Comparison of ENCODE assay signal across 8 cellular contexts in the genomic region with DNA sequence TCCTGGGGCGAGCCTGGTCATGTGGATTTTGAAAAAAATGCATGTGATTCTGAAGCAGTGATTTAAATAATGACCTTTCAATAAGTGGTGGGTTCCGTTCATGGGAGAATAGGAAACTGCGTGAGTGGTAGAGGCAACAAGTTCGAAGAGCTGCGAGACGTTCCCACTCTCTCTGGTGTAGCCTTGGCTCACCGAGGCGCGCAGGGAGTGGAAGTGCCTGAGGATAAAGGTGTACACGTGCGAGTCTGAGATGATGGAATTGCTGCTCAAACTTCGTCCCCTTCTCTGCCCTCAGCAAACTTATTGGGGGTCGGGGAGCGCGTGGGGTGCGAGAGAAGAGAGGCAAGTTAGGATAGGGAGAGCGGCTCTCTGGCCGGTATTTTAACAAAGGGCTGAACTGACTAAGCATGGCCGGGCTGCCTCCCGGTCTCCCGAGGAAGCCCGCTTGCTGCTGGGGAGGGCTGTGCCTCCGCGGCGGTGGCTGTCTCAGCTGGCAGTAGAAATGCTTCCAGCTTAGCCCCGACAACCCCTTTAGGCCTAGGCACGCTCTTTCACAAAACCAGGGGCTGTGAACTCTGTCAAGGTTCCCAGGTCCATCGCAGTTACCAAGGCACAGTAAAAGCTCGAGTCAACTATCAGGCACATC. TPM values are rescaled to one million over a fixed set of nuclear protein-coding genes. Genes with fewer than 3 reads are reported as not detected.
DNase-seq lines count a peak whose midpoint lies in the region; ATAC-seq, FAIRE-seq and TF ChIP-seq lines count a peak whose summit lies in the region.

No MANE protein-coding gene starts in this region.

- peak overlapping the region; percentile 91 to 95 (median 93) for H3K4me3 Mint-ChIP-seq in immature natural killer cell

- no peak for TF ChIP-seq RAD21 in GM12878 (IDR thresholded peaks at IDR 0.05; ENCODE audit: insufficient read depth, low read depth, low read length)

- H3K79me2 ChIP-seq in GM12878 (ENCODE audit: control insufficient read depth, insufficient read depth, low read length): peaks cover 49% of the 10 kb centered on the region

- TF ChIP-seq POLR2A in GM19099 (IDR thresholded peaks at IDR 0.05; ENCODE audit: extremely low read depth, insufficient read length, low read depth) (peak; percentile 31), GM12878 (IDR thresholded peaks at IDR 0.05; ENCODE audit: low read depth, low read length) (peak; percentile 52)

- peak overlapping the region; percentile 61 for H3K4me2 ChIP-seq in GM12878 (ENCODE audit: control insufficient read depth, insufficient read depth)

- no peaks in the 10 kb centered on the region; the same call in 1 of the 2 replicates for H3K4me1 ChIP-seq in GM12878 (ENCODE audit: control insufficient read depth, insufficient read depth, low read length)

- H3K36me3 ChIP-seq in GM12878 (ENCODE audit: control insufficient read depth in 2 of 2, insufficient read depth in 2 of 2, low read length in 1 of 2): peaks cover 0 to 3% of the 10 kb centered on the region in 2 experiments; a peak in 2 of 4 replicates

- H3K27ac Mint-ChIP-seq in immature natural killer cell: peak overlapping the region; percentile 95 to 100 (median 98)

- BruUV-seq in GM12878 (replicated peaks; lab: Mats Ljungman, UMichigan): TSS peak; percentile 99

- H3K9me3 ChIP-seq in GM12878 (replicated peaks; ENCODE audit: control insufficient read depth, insufficient read depth, low read length): no peaks in the 10 kb centered on the region

- no peaks in the 10 kb centered on the region for H4K20me1 ChIP-seq in GM12878 (ENCODE audit: control insufficient read depth, insufficient read depth)

- SMC1A ChIA-PET in GM12878 (lab: Charles Lee; ENCODE audit: uncharacterized antibody, unreplicated experiment): interaction anchor here (0.6 to 3.2 kb wide), 10 partner anchors 12 to 138 kb away, joined by 3 to 16 read pairs (median 3); a partner anchor contains a TSS

- peaks cover 6 to 9% (median 8%) of the 10 kb centered on the region in 3 donors for H3K27me3 Mint-ChIP-seq in immature natural killer cell (ENCODE audit: low read depth in 3 of 3)

- no peak for FAIRE-seq in GM12878 (lab: Jason Lieb, UNC)

- H3K27ac ChIP-seq in C4-2B (peak overlapping the region; percentile 95), GM12878 (ENCODE audit: control insufficient read depth, insufficient read depth) (peak overlapping the region; percentile 94)

- ATAC-seq in HG03196 (IDR thresholded peaks at IDR 0.05; ENCODE audit: unreplicated experiment) (peak; percentile 12), GM12878 (peak; percentile 46)

- peak overlapping the region; percentile 81 for H3K4me3 ChIP-seq in GM12878

- peak overlapping the region; percentile 93 for H3K9ac ChIP-seq in GM12878 (ENCODE audit: control insufficient read depth, insufficient read depth, low read length)

- intact Hi-C loops in GM12878 (cut with micrococcal nuclease; ENCODE audit: unreplicated experiment): loop anchor here (2.0 to 5.0 kb wide), 4 partner anchors 33 to 296 kb away; a partner anchor contains a TSS

- TF ChIP-seq CTCF in C4-2B (conservative IDR thresholded peaks at IDR 0.05) (no peak), GM12878 (IDR thresholded peaks at IDR 0.05 in 2 of 3, conservative IDR thresholded peaks at IDR 0.05 in 1 of 3; ENCODE audit: control insufficient read depth in 2 of 3, extremely low read depth in 1 of 3, insufficient read depth in 1 of 3, low read depth in 3 of 3, low read length in 3 of 3) (no peak)

- TF ChIP-seq EP300 in GM12878 (IDR thresholded peaks at IDR 0.05; ENCODE audit: borderline replicate concordance in 1 of 2, control insufficient read depth in 1 of 2, low read depth in 2 of 2, low read length in 2 of 2): no peak

- peaks cover 36 to 54% of the 10 kb centered on the region in 2 donors for H3K4me1 Mint-ChIP-seq in immature natural killer cell

- POLR2A ChIA-PET in GM12878 (lab: Charles Lee): interaction anchor here (0.6 to 6.0 kb wide), 14 partner anchors 9 to 883 kb away, joined by 3 to 90 read pairs (median 3); a partner anchor contains a TSS

- 2% methylated on average over 27 of the region's 29 CpGs for WGBS in GM12878 (ENCODE audit: insufficient coverage, insufficient replicate concordance, low lambda C conversion rate, missing lambda C conversion rate)

- peaks cover 0 to 4% (median 4%) of the 10 kb centered on the region in 3 donors for H3K36me3 Mint-ChIP-seq in immature natural killer cell

- H2AFZ ChIP-seq in GM12878 (ENCODE audit: control insufficient read depth, low read depth, low read length): peak overlapping the region; percentile 71

- peak; percentile 9 for DNase-seq in T follicular helper cell (ENCODE audit: low read depth)
- DNase-seq in GM12878 (ENCODE audit: low read depth, low spot score): no peak
- DNase-seq in immature natural killer cell: no peak
- peak; percentile 5 to 12 for DNase-seq in stimulated activated CD4-positive, alpha-beta T cell treated with anti-CD3 and anti-CD28 coated beads, Interleukin-15, amount 100 ng/mL, for 1 hour (ENCODE audit: low read depth in 1 of 2, low spot score in 1 of 2)
- DNase-seq in KBM-7: no peak

- no peaks in the 10 kb centered on the region for H3K9me3 Mint-ChIP-seq in immature natural killer cell

- no peaks in the 10 kb centered on the region for H3K27me3 ChIP-seq in GM12878 (replicated peaks in 1 of 2; ENCODE audit: control insufficient read depth in 2 of 2, insufficient read depth in 2 of 2, low read length in 1 of 2)

- CTCF ChIA-PET in GM12878 (lab: Yijun Ruan, JAX): interaction anchor here (0.7 to 5.3 kb wide), 4 partner anchors 23 to 598 kb away, joined by 3 to 33 read pairs (median 4); a partner anchor contains a TSS

- RAD21 ChIA-PET in GM12878 (lab: Charles Lee; ENCODE audit: unreplicated experiment): interaction anchor here (0.8 to 3.0 kb wide), 6 partner anchors 11 to 76 kb away, joined by 3 to 19 read pairs (median 6); a partner anchor contains a TSS

- in situ Hi-C loops in GM12878 (cut with MboI) (no loop called here), KBM-7 (cut with MboI; ENCODE audit: low pct_unique_long_range_greater_than_20kb, low sequenced_read_pairs) (no loop called here)

RNA-seq across cellular contexts. Expression of a gene that starts 0.9 kb away (rescaled TPM):
- 202 and 205 TPM in 2 replicates for total RNA-seq in GM12878 (2013; cell fraction: nucleolus; rRNA removed)
- total RNA-seq in GM12878 (2014; rRNA removed) (139 and 141 TPM in 2 replicates), GM12878 (2014; rRNA removed; fragmentation: Illumina TruSeq; extraction: Trizol) (92.0 and 94.7 TPM in 2 replicates), GM12878 (2021) (112 and 114 TPM in 2 replicates)
- polyA plus RNA-seq in GM12878 (2011; ENCODE audit: low read depth): 112 TPM
- polyA plus RNA-seq in GM12878 (2011; rRNA removed) (152 and 188 TPM in 2 replicates), GM12878 (2014; fragmentation: Illumina TruSeq; extraction: Trizol) (124 and 151 TPM in 2 replicates), GM12878 (2014; fragmentation: Nextera tagmentation; extraction: Ambion mirVana) (100 to 1,000 TPM in 1 of 2 experiments, 10 to 100 TPM in 1; 82.9 to 103 TPM), GM12878 (2014; rRNA removed) (65.2 and 74.4 TPM in 2 replicates), GM12878 (2016; fragmentation: Nextera tagmentation; extraction: Ambion mirVana) (100 to 1,000 TPM; 193 to 202 TPM), immature natural killer cell (100 to 1,000 TPM in 2 of 3 donors, 10 to 100 TPM in 1; 59.3 to 109 (median 100) TPM)
- polyA plus RNA-seq in GM12878 (2011; cell fraction: cytosol; rRNA removed): 162 and 232 TPM in 2 replicates
- polyA plus RNA-seq in GM12878 (2011; cell fraction: nucleus; rRNA removed): 117 and 119 TPM in 2 replicates
- 108 and 128 TPM in 2 replicates for polyA plus RNA-seq in GM12878 (2012)
- 530 and 786 TPM in 2 replicates for polyA minus RNA-seq in GM12878 (2011; rRNA and poly(A)+ RNA removed)
- polyA minus RNA-seq in GM12878 (2011; cell fraction: cytosol; rRNA and poly(A)+ RNA removed): 106 and 109 TPM in 2 replicates
- polyA minus RNA-seq in GM12878 (2011; cell fraction: nucleus; rRNA and poly(A)+ RNA removed): 81.2 and 107 TPM in 2 replicates

RNA-seq across cellular contexts. Expression of a gene that starts 22.5 kb away (rescaled TPM):
- 29.1 and 31.1 TPM in 2 replicates for total RNA-seq in GM12878 (2013; cell fraction: nucleolus; rRNA removed)
- 76.1 and 86.5 TPM in 2 replicates for total RNA-seq in GM12878 (2014; rRNA removed)
- 52.3 and 54.2 TPM in 2 replicates for total RNA-seq in GM12878 (2014; rRNA removed; fragmentation: Illumina TruSeq; extraction: Trizol)
- total RNA-seq in GM12878 (2021): 54.5 and 57.2 TPM in 2 replicates
- polyA plus RNA-seq in GM12878 (2011; ENCODE audit: low read depth): 31.3 TPM
- 84.6 and 87.0 TPM in 2 replicates for polyA plus RNA-seq in GM12878 (2011; rRNA removed)
- polyA plus RNA-seq in GM12878 (2011; cell fraction: cytosol; rRNA removed): 66.8 and 83.4 TPM in 2 replicates
- 35.4 and 36.5 TPM in 2 replicates for polyA plus RNA-seq in GM12878 (2011; cell fraction: nucleus; rRNA removed)
- 29.4 and 37.7 TPM in 2 replicates for polyA plus RNA-seq in GM12878 (2012)
- polyA plus RNA-seq in GM12878 (2014; fragmentation: Illumina TruSeq; extraction: Trizol): 80.7 and 89.6 TPM in 2 replicates
- 10 to 100 TPM; 20.3 to 32.8 TPM for polyA plus RNA-seq in GM12878 (2014; fragmentation: Nextera tagmentation; extraction: Ambion mirVana)
- polyA plus RNA-seq in GM12878 (2014; rRNA removed): 61.5 and 64.7 TPM in 2 replicates
- 100 to 1,000 TPM; 122 to 127 TPM for polyA plus RNA-seq in GM12878 (2016; fragmentation: Nextera tagmentation; extraction: Ambion mirVana)
- polyA minus RNA-seq in GM12878 (2011; rRNA and poly(A)+ RNA removed): 71.5 and 76.5 TPM in 2 replicates
- 18.3 and 20.3 TPM in 2 replicates for polyA minus RNA-seq in GM12878 (2011; cell fraction: cytosol; rRNA and poly(A)+ RNA removed)
- polyA minus RNA-seq in GM12878 (2011; cell fraction: nucleus; rRNA and poly(A)+ RNA removed): 8.3 and 15.2 TPM in 2 replicates
- polyA plus RNA-seq in immature natural killer cell: 10 to 100 TPM; 40.9 to 78.6 (median 57.9) TPM

RNA-seq across cellular contexts. Expression of a gene that starts 33.2 kb away (rescaled TPM):
- 52.5 and 58.9 TPM in 2 replicates for total RNA-seq in GM12878 (2013; cell fraction: nucleolus; rRNA removed)
- total RNA-seq in GM12878 (2014; rRNA removed) (53.7 and 59.6 TPM in 2 replicates), GM12878 (2014; rRNA removed; fragmentation: Illumina TruSeq; extraction: Trizol) (66.1 and 66.8 TPM in 2 replicates), GM12878 (2021) (67.1 and 68.2 TPM in 2 replicates)
- polyA plus RNA-seq in GM12878 (2011; ENCODE audit: low read depth): 15.9 TPM
- polyA plus RNA-seq in GM12878 (2011; rRNA removed) (65.0 and 99.2 TPM in 2 replicates), GM12878 (2014; fragmentation: Illumina TruSeq; extraction: Trizol) (72.9 and 75.5 TPM in 2 replicates), GM12878 (2014; fragmentation: Nextera tagmentation; extraction: Ambion mirVana) (10 to 100 TPM; 47.0 to 52.5 TPM), GM12878 (2014; rRNA removed) (42.1 and 43.8 TPM in 2 replicates), GM12878 (2016; fragmentation: Nextera tagmentation; extraction: Ambion mirVana) (10 to 100 TPM; 66.2 to 68.6 TPM), immature natural killer cell (1 to 10 TPM; 2.0 to 2.8 (median 2.4) TPM)
- polyA plus RNA-seq in GM12878 (2011; cell fraction: cytosol; rRNA removed): 26.8 and 27.8 TPM in 2 replicates
- 21.8 and 24.9 TPM in 2 replicates for polyA plus RNA-seq in GM12878 (2011; cell fraction: nucleus; rRNA removed)
- polyA plus RNA-seq in GM12878 (2012): 22.8 and 30.9 TPM in 2 replicates
- 32.4 and 37.7 TPM in 2 replicates for polyA minus RNA-seq in GM12878 (2011; rRNA and poly(A)+ RNA removed)
- polyA minus RNA-seq in GM12878 (2011; cell fraction: cytosol; rRNA and poly(A)+ RNA removed): 17.0 and 21.0 TPM in 2 replicates
- 34.2 and 51.4 TPM in 2 replicates for polyA minus RNA-seq in GM12878 (2011; cell fraction: nucleus; rRNA and poly(A)+ RNA removed)

Comparison
In these comparisons a context has a peak if more than half of its experiments do, and no peak if none do; other contexts are left out.
1. DNase-seq: peak in T follicular helper cell (single experiment) and stimulated activated CD4-positive, alpha-beta T cell treated with anti-CD3 and anti-CD28 coated beads, Interleukin-15, amount 100 ng/mL, for 1 hour (2 of 2); none in GM12878 (single experiment), immature natural killer cell (0 of 3) and KBM-7 (single experiment).
2. RNA of a gene that starts 33.2 kb away (polyA plus RNA-seq): 15.9 to 99.2 TPM in GM12878; 2.0 to 2.8 TPM in immature natural killer cell; every median in the first group is over 4 times any median in the second.